24 cellular contexts compared by ENCODE assay signal in genomic region chrY:8034673-8035072, GRCh38.
"Had no signal": no experiment of that assay in that cellular context is flagged by ENCODE, and none has a peak within 500 bp of the region (broad histone marks: within the 10 kb centered on the region; RNA-seq: fewer than 3 reads in every experiment).

No MANE protein-coding gene starts in this region.

- DNase-seq: colonic mucosa; cortex of kidney; dermis blood vessel endothelial cell; dorsolateral prefrontal cortex; effector CD4-positive, alpha-beta T cell; effector CD8-positive, alpha-beta T cell; effector memory CD4-positive, alpha-beta T cell; effector memory CD8-positive, alpha-beta T cell; endodermal cell; erythroblast; esophagus squamous epithelium; foreskin fibroblast; foreskin keratinocyte; foreskin melanocyte; glutamatergic neuron; head of caudate nucleus; heart left ventricle; heart right ventricle had no signal

- H3K27ac ChIP-seq: colonic mucosa, coronary artery, dorsolateral prefrontal cortex, epithelial cell of prostate, esophagus muscularis mucosa, esophagus squamous epithelium, foreskin keratinocyte, gastroesophageal sphincter, heart left ventricle, heart right ventricle had no signal

- H3K4me3 Mint-ChIP-seq: dendritic cell treated with granulocyte-macrophage colony-stimulating factor and Interleukin-4, amounts not matched to agents 40 ng/mL and 50 ng/mL, for 4 days; effector memory CD8-positive, alpha-beta T cell; endodermal cell had no signal

- H3K9me3 ChIP-seq: colonic mucosa, esophagus muscularis mucosa, esophagus squamous epithelium, gastroesophageal sphincter, heart left ventricle, heart right ventricle had no signal

- H3K4me3 ChIP-seq: colonic mucosa, coronary artery, dorsolateral prefrontal cortex, esophagus muscularis mucosa, esophagus squamous epithelium, gastroesophageal sphincter, heart left ventricle, heart right ventricle had no signal

- H3K4me1 Mint-ChIP-seq: endodermal cell had no signal

- ATAC-seq: effector memory CD8-positive, alpha-beta T cell; esophagus mucosa; foreskin keratinocyte; gastroesophageal sphincter; heart left ventricle; heart right ventricle had no signal

- H3K27ac Mint-ChIP-seq: dendritic cell treated with granulocyte-macrophage colony-stimulating factor and Interleukin-4, amounts not matched to agents 40 ng/mL and 50 ng/mL, for 4 days; effector memory CD8-positive, alpha-beta T cell; endodermal cell had no signal

- H3K9me3 Mint-ChIP-seq: dendritic cell treated with granulocyte-macrophage colony-stimulating factor and Interleukin-4, amounts not matched to agents 40 ng/mL and 50 ng/mL, for 4 days; effector memory CD8-positive, alpha-beta T cell; endodermal cell had no signal

- H3K4me1 ChIP-seq: colonic mucosa, esophagus muscularis mucosa, esophagus squamous epithelium, foreskin keratinocyte, gastroesophageal sphincter, heart left ventricle, heart right ventricle had no signal

- H3K27me3 ChIP-seq: colonic mucosa, dorsolateral prefrontal cortex, esophagus muscularis mucosa, esophagus squamous epithelium, foreskin keratinocyte, gastroesophageal sphincter, heart left ventricle, heart right ventricle had no signal

- H3K27me3 Mint-ChIP-seq: dendritic cell treated with granulocyte-macrophage colony-stimulating factor and Interleukin-4, amounts not matched to agents 40 ng/mL and 50 ng/mL, for 4 days; effector memory CD8-positive, alpha-beta T cell had no signal

- H3K36me3 ChIP-seq: colonic mucosa, esophagus muscularis mucosa, esophagus squamous epithelium, gastroesophageal sphincter, heart left ventricle, heart right ventricle had no signal
